Comparison of ENCODE assay signal across 9 cellular contexts in genomic region chr9:129481424-129481823, GRCh38.
A peak's percentile ranks its signal among the peaks of the same experiment; 100 is the strongest.
DNase-seq lines count a peak whose midpoint lies in the region; ATAC-seq and TF ChIP-seq lines count a peak whose summit lies in the region.
"Had no signal": no experiment of that assay in that cellular context is flagged by ENCODE, and none has a peak within 500 bp of the region (broad histone marks: within the 10 kb centered on the region; RNA-seq: fewer than 3 reads in every experiment).

No MANE protein-coding gene starts in this region.

- no peaks in the 10 kb centered on the region for H3K27me3 ChIP-seq in layer of hippocampus (ENCODE audit: control insufficient read depth, insufficient read depth, low read length)
- H3K27me3 ChIP-seq in spleen (replicated peaks in 1 of 7): peaks cover 0 to 40% (median 17%) of the 10 kb centered on the region in 7 donors

- no peak for ATAC-seq in activated T-helper 17 cell treated with anti-CD3 and anti-CD28 coated beads, Interleukin-2, amount 50 U/mL, for 72 hours (replicated peaks)
- no peak for ATAC-seq in activated CD4-positive, CD25-positive, alpha-beta regulatory T cell treated with anti-CD3 and anti-CD28 coated beads, Interleukin-2, amount 50 U/mL, for 24 hours

- DNase-seq in spleen (no peak), SKM-1 (lab: John Stamatoyannopoulos, UW; ENCODE audit: unreplicated experiment) (no peak), NCI-H2081 (lab: John Stamatoyannopoulos, UW) (no peak), NCI-H2196 treated with DMSO at 0.1 percent for 48 hours (lab: John Stamatoyannopoulos, UW; ENCODE audit: unreplicated experiment) (no peak)

- intact Hi-C loops in spleen (cut with DNase I; ENCODE audit: low total_unique reads): no loop called here

- TF ChIP-seq POLR2A in spleen (IDR thresholded peaks at IDR 0.05): no peak

- no peaks in the 10 kb centered on the region for H3K9me3 Mint-ChIP-seq in activated T-helper 17 cell treated with anti-CD3 and anti-CD28 coated beads, Interleukin-2, amount 50 U/mL, for 72 hours

- no peaks in the 10 kb centered on the region; the same call in 1 of the 2 replicates for H3K4me1 ChIP-seq in HEK293 (ENCODE audit: control insufficient read depth, insufficient read depth, low read length)
- H3K4me1 ChIP-seq in spleen: peaks cover 18 to 76% (median 49%) of the 10 kb centered on the region in 6 donors

- no peak overlapping the region; the same call in 1 of the 2 replicates for H3K27ac ChIP-seq in HEK293 (ENCODE audit: extremely low read depth, low read depth, low read length)
- peak overlapping the region; percentile 94 for H3K27ac ChIP-seq in layer of hippocampus (ENCODE audit: low read depth, low read length)
- peak overlapping the region; percentile 73 to 98 (median 93) for H3K27ac ChIP-seq in spleen

- TF ChIP-seq CTCF in HEK293 (tag by site-specific recombination; IDR thresholded peaks at IDR 0.05) (no peak), spleen (IDR thresholded peaks at IDR 0.05 in 8 of 11, conservative IDR thresholded peaks at IDR 0.05 in 3 of 11) (no peak)

- H3K9me3 ChIP-seq in HEK293 (ENCODE audit: control insufficient read depth, insufficient read depth, low read depth, low read length) (no peaks in the 10 kb centered on the region), spleen (no peaks in the 10 kb centered on the region)
- H3K9me3 ChIP-seq: neutrophil had no signal

- POLR2A ChIA-PET in HEK293 (lab: Yijun Ruan, JAX): interaction anchor here (1.2 to 4.1 kb wide), 6 partner anchors 15 to 306 kb away, joined by 3 to 46 read pairs (median 12); partner anchors contain the start of gene IER5L

- CTCF ChIA-PET in HEK293 (lab: Yijun Ruan, JAX): interaction anchor here (0.6 to 1.0 kb wide), 4 partner anchors 21 to 307 kb away, joined by 3 to 4 read pairs (median 3); no protein-coding TSS in a partner anchor

- peaks cover 19% of the 10 kb centered on the region for H3K4me1 Mint-ChIP-seq in activated T-helper 17 cell treated with anti-CD3 and anti-CD28 coated beads, Interleukin-2, amount 50 U/mL, for 72 hours

- no peak overlapping the region for H3K27ac Mint-ChIP-seq in activated T-helper 17 cell treated with anti-CD3 and anti-CD28 coated beads, Interleukin-2, amount 50 U/mL, for 72 hours

- H3K4me3 ChIP-seq in HEK293 (ENCODE audit: low read depth, low read length): no peak overlapping the region
- H3K4me3 ChIP-seq in spleen: no peak overlapping the region

- peak overlapping the region; percentile 55 for H3K4me3 Mint-ChIP-seq in activated T-helper 17 cell treated with anti-CD3 and anti-CD28 coated beads, Interleukin-2, amount 50 U/mL, for 72 hours

- H3K36me3 ChIP-seq in HEK293 (ENCODE audit: control insufficient read depth in 2 of 2, insufficient read depth in 1 of 2, low read length in 2 of 2) (no peaks in the 10 kb centered on the region), spleen (no peaks in the 10 kb centered on the region)
- H3K36me3 ChIP-seq: neutrophil had no signal

- H3K36me3 Mint-ChIP-seq in activated T-helper 17 cell treated with anti-CD3 and anti-CD28 coated beads, Interleukin-2, amount 50 U/mL, for 72 hours (ENCODE audit: low read depth): peaks cover 4% of the 10 kb centered on the region

- 65 to 77% (median 70%) methylated on average over 9 of the region's 9 CpGs for WGBS in spleen, 5 donors

- no peaks in the 10 kb centered on the region for H3K27me3 Mint-ChIP-seq in activated T-helper 17 cell treated with anti-CD3 and anti-CD28 coated beads, Interleukin-2, amount 50 U/mL, for 72 hours

TF ChIP-seq in HEK293, 187 proteins besides CTCF, POLR2A, EP300 and RAD21:
- TF ChIP-seq ZNF777 (tag by site-specific recombination; IDR thresholded peaks at IDR 0.05; ENCODE audit: borderline replicate concordance) (no peak), SCRT1 (tag by site-specific recombination; IDR thresholded peaks at IDR 0.05; ENCODE audit: borderline replicate concordance) (no peak), ZNF433 (tag by site-specific recombination; IDR thresholded peaks at IDR 0.05; ENCODE audit: low read depth) (no peak), ZNF175 (tag by site-specific recombination; IDR thresholded peaks at IDR 0.05) (no peak), ZNF140 (tag by site-specific recombination; IDR thresholded peaks at IDR 0.05) (no peak), HOXA7 (CRISPR knock-in tag; IDR thresholded peaks at IDR 0.05; ENCODE audit: borderline replicate concordance) (no peak), ZNF792 (tag by site-specific recombination; IDR thresholded peaks at IDR 0.05) (no peak), GLI4 (tag by site-specific recombination; IDR thresholded peaks at IDR 0.05) (no peak), ZBTB20 (tag by site-specific recombination; IDR thresholded peaks at IDR 0.05) (peak; percentile 24; the same call in 1 of the 2 replicates)
